ENCODE assay signal across 1 cellular context in the genomic region with DNA sequence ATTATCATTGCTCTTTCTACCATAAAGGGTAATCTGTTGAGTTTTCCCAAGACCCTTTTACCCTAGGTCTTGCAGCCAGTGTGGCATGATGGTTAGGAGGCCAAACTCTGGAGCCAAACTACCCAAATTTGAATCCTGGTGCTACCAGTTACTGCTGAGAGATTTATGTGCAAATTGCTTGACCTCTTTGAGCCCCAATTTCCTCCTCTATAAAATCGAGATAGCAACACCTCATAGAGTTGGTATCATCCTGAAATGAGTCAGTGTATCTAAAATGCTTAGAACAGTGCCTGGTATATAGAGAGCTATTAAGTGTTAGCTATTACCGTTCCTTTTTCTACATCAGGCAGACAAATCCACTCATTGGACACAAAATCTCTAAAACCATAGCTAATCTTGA.
TF ChIP-seq lines count a peak whose summit lies in the region.

No MANE protein-coding gene starts in this region.

TF ChIP-seq in IMR-90, 13 proteins besides CTCF, POLR2A, EP300 and RAD21:
- no peak for TF ChIP-seq CEBPB (IDR thresholded peaks at IDR 0.05; ENCODE audit: low read depth, low read length)
- TF ChIP-seq, protein P1, sequence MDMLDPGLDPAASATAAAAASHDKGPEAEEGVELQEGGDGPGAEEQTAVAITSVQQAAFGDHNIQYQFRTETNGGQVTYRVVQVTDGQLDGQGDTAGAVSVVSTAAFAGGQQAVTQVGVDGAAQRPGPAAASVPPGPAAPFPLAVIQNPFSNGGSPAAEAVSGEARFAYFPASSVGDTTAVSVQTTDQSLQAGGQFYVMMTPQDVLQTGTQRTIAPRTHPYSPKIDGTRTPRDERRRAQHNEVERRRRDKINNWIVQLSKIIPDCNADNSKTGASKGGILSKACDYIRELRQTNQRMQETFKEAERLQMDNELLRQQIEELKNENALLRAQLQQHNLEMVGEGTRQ (IDR thresholded peaks at IDR 0.05; ENCODE audit: low read depth, low read length) = no peak
- TF ChIP-seq SMC3 (IDR thresholded peaks at IDR 0.05; ENCODE audit: low read depth, low read length) = no peak
- TF ChIP-seq RCOR1 (IDR thresholded peaks at IDR 0.05; ENCODE audit: insufficient replicate concordance, low read length) = no peak
